ENCODE assay signal across 9 cellular contexts in the genomic region with DNA sequence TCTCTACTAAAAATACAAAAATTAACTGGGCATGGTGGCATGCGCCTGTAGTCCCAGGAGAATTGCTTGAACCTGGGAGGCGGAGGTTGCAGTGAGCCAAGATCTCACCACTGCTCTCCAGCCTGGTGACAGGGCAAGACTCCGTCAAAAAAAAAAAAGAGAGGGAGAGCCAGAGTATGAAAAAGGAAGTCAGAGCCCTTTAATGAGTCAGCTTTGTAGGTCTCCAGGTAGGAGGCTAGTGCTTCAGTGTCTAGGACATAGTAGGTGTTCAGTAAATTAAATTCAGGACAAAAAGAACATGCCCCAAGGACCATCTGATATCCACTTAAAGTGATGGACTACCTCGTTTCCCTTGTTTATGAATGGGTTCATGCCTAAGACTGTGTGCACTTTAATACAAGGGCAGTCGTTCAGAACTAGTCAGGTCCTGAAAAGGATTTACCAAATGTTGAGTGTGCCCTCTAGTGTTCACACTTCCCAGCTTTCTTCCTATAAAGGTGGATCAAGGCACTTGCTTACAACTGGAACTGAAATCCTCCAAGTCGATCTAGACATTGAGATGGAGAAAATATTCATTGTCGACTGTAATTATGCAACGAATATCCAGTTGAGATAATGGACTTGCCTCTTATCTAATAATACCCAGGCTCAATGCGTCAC. TPM values are rescaled to one million over a fixed set of nuclear protein-coding genes. Genes with fewer than 3 reads are reported as not detected.
A peak's percentile ranks its signal among the peaks of the same experiment; 100 is the strongest.
DNase-seq lines count a peak whose midpoint lies in the region; ATAC-seq and TF ChIP-seq lines count a peak whose summit lies in the region.
"Had no signal": no experiment of that assay in that cellular context is flagged by ENCODE, and none has a peak within 500 bp of the region (broad histone marks: within the 10 kb centered on the region; RNA-seq: fewer than 3 reads in every experiment).

No MANE protein-coding gene starts in this region.

- H3K27ac Mint-ChIP-seq in Caco-2 (ENCODE audit: unreplicated experiment) (no peak overlapping the region), naive B cell (peak overlapping the region in 1 of 6 donors; percentile 71)

- H3K9me3 ChIP-seq in Caco-2 (no peaks in the 10 kb centered on the region), aorta (ENCODE audit: control insufficient read depth, low read length) (no peaks in the 10 kb centered on the region)

- TF ChIP-seq CTCF in Caco-2 (IDR thresholded peaks at IDR 0.05; ENCODE audit: insufficient read depth in 1 of 2, low read depth in 1 of 2, low read length in 1 of 2, severe bottlenecking in 1 of 2, unreplicated experiment in 1 of 2) = peak; percentile 36 to 57

- CTCF ChIA-PET in Caco-2 (lab: Charles Lee) = interaction anchor here (1.3 to 1.5 kb wide), 2 partner anchors 37 to 784 kb away, joined by 3 read pairs; no protein-coding TSS in a partner anchor

- H3K27me3 Mint-ChIP-seq in Caco-2 (ENCODE audit: insufficient read depth, unreplicated experiment) (no peaks in the 10 kb centered on the region), naive B cell (peaks cover 0 to 8% (median 0%) of the 10 kb centered on the region in 3 donors)

- H3K4me3 ChIP-seq in Caco-2 (ENCODE audit: low read depth, low read length) = no peak overlapping the region
- no peak overlapping the region for H3K4me3 ChIP-seq in aorta (ENCODE audit: low read length in 2 of 2)

- no peaks in the 10 kb centered on the region for H3K4me1 ChIP-seq in Caco-2
- H3K4me1 ChIP-seq in aorta (ENCODE audit: control insufficient read depth in 1 of 2, insufficient read depth in 2 of 2, low read length in 2 of 2) = no peaks in the 10 kb centered on the region

- no peak overlapping the region for H3K27ac ChIP-seq in aorta (ENCODE audit: low read depth in 1 of 2, low read length in 2 of 2)

- H3K27me3 ChIP-seq in Caco-2 (replicated peaks; ENCODE audit: control insufficient read depth, insufficient read depth, low read length) = no peaks in the 10 kb centered on the region
- no peaks in the 10 kb centered on the region for H3K27me3 ChIP-seq in aorta (ENCODE audit: control insufficient read depth in 1 of 2, insufficient read depth in 2 of 2, low read length in 1 of 2)

- 23 to 26% methylated on average over 9 of the region's 9 CpGs for WGBS in aorta, 2 donors

- DNase-seq in Caco-2 (peak in 1 of 2 experiments; percentile 43), NCI-H748 (lab: John Stamatoyannopoulos, UW; ENCODE audit: unreplicated experiment) (peak; percentile 53), ecto neural progenitor cell (ENCODE audit: low spot score) (peak; percentile 43), naive B cell (peak; percentile 9), aorta (no peak)

- no peaks in the 10 kb centered on the region for H3K9me3 Mint-ChIP-seq in Caco-2 (ENCODE audit: unreplicated experiment)
- H3K9me3 Mint-ChIP-seq in naive B cell = no peaks in the 10 kb centered on the region

- H3K4me1 Mint-ChIP-seq in Caco-2 (ENCODE audit: low read depth, unreplicated experiment) (no peaks in the 10 kb centered on the region), naive B cell (peaks cover 0 to 13% (median 5%) of the 10 kb centered on the region in 3 donors)

- intact Hi-C loops in Caco-2 (cut with micrococcal nuclease; ENCODE audit: unreplicated experiment) = loop anchor here (1.0 to 5.0 kb wide), 5 partner anchors 84 to 802 kb away; no protein-coding TSS in a partner anchor
- intact Hi-C loops in aorta (cut with DNase I) = no loop called here

- ATAC-seq in GM18861 (IDR thresholded peaks at IDR 0.05; ENCODE audit: unreplicated experiment) (peak; percentile 84), HG03064 (IDR thresholded peaks at IDR 0.05; ENCODE audit: low read depth, unreplicated experiment) (peak; percentile 66), naive B cell (ENCODE audit: low read depth in 2 of 2) (no peak), aorta (ENCODE audit: low FRiP score) (no peak), HG03045 (IDR thresholded peaks at IDR 0.05; ENCODE audit: unreplicated experiment) (no peak)

- BruUV-seq in Caco-2 (replicated peaks; lab: Mats Ljungman, UMichigan) = no TSS peak

- H3K36me3 ChIP-seq in Caco-2 (ENCODE audit: control insufficient read depth, insufficient read depth, low read length) = no peaks in the 10 kb centered on the region
- no peaks in the 10 kb centered on the region for H3K36me3 ChIP-seq in aorta (ENCODE audit: control insufficient read depth in 1 of 2, insufficient read depth in 2 of 2, low read length in 1 of 2)

- no peak overlapping the region for H3K4me3 Mint-ChIP-seq in Caco-2 (ENCODE audit: unreplicated experiment)
- no peak overlapping the region for H3K4me3 Mint-ChIP-seq in naive B cell

- no peaks in the 10 kb centered on the region for H3K36me3 Mint-ChIP-seq in Caco-2 (ENCODE audit: insufficient read depth, unreplicated experiment)
- no peaks in the 10 kb centered on the region for H3K36me3 Mint-ChIP-seq in naive B cell

- POLR2A ChIA-PET in Caco-2 (lab: Charles Lee) = no interaction called here

RNA-seq across cellular contexts. Expression of a gene that starts 29.0 kb away (rescaled TPM):
- total RNA-seq in Caco-2 (2022) (not detected in 2 replicates), aorta (not detected)
- polyA plus RNA-seq in naive B cell (ENCODE audit: low read depth in 6 of 6) (not detected), aorta (not detected)
- total RNA-seq: skeletal muscle tissue had no signal

Comparison
In these comparisons a context has a peak if more than half of its experiments do, and no peak if none do; other contexts are left out.
1. DNase-seq: peak in NCI-H748 (single experiment), ecto neural progenitor cell (single experiment) and naive B cell (single experiment); none in aorta (0 of 2).
2. ATAC-seq: peak in GM18861 (single experiment) and HG03064 (single experiment); none in naive B cell (0 of 2), aorta (single experiment) and HG03045 (single experiment).